30 cellular contexts compared by ENCODE assay signal in the genomic region with DNA sequence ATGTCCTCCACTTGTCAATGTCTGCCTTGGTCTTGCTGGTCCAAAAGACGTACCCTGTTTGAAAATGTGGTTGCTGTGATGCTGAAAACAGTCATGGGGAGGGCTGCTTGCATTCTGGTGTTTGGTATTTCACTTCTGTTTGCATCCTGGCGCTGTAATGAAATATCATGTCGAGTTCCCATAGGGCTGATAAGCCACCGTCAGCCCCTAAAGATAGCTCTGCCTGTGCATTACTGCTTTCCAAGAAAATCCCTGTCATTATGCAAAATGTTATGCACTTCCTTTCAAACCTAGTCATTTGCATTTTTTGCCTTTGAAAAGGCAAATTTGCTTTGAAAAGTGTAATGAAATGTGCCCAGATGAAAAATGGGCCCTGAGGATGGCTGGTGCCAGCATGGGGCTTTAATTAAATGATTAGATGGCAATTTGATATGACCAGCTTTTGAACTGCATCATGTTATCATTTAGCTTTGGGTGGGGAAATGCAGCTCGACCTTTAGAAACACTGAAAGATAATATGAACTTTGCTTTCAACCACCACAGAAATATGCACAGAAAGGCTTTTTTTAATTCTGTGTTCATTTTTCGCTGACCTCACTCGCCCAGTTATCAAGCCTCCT.
"Had no signal": no experiment of that assay in that cellular context is flagged by ENCODE, and none has a peak within 500 bp of the region (broad histone marks: within the 10 kb centered on the region; RNA-seq: fewer than 3 reads in every experiment).

No MANE protein-coding gene starts in this region.

- H3K27ac ChIP-seq: lower lobe of right lung, pancreas, prostate gland, sigmoid colon, thoracic aorta, uterus, VCaP had no signal

- H3K27me3 Mint-ChIP-seq: activated naive CD4-positive, alpha-beta T cell treated with anti-CD3 and anti-CD28 coated beads, Interleukin-2, amount 10 ng/mL, durations not matched to agents 7 days and 5 days had no signal

- H3K4me1 ChIP-seq: lower lobe of right lung, pancreas, prostate gland, uterus had no signal

- H3K4me3 Mint-ChIP-seq: activated naive CD4-positive, alpha-beta T cell treated with anti-CD3 and anti-CD28 coated beads, Interleukin-2, amount 10 ng/mL, durations not matched to agents 7 days and 5 days; immature natural killer cell; nephron; stimulated activated effector memory CD8-positive, alpha-beta T cell treated with anti-CD3 and anti-CD28 coated beads, Interleukin-12 subunit alpha, Interleukin-12 subunit beta, amount 100 ng/mL, for 72 hours; stimulated activated naive CD8-positive, alpha-beta T cell treated with anti-CD3 and anti-CD28 coated beads, Interleukin-15, Interleukin-2, amounts not matched to agents 100 ng/mL and 50 ng/mL, for 24 hours had no signal

- H3K27me3 ChIP-seq: pancreas, sigmoid colon, uterus had no signal

- H3K36me3 ChIP-seq: lower lobe of right lung, pancreas, prostate gland, sigmoid colon, thoracic aorta, uterus had no signal

- H3K4me1 Mint-ChIP-seq: activated naive CD4-positive, alpha-beta T cell treated with anti-CD3 and anti-CD28 coated beads, Interleukin-2, amount 10 ng/mL, durations not matched to agents 7 days and 5 days; immature natural killer cell; stimulated activated effector memory CD8-positive, alpha-beta T cell treated with anti-CD3 and anti-CD28 coated beads, Interleukin-12 subunit alpha, Interleukin-12 subunit beta, amount 100 ng/mL, for 72 hours had no signal

- FAIRE-seq: kidney, pancreas, small intestine, TTC549 had no signal

- H3K9me3 ChIP-seq: lower lobe of right lung, mucosa of descending colon, pancreas, prostate gland, sigmoid colon, thoracic aorta, uterus had no signal

- DNase-seq: activated CD4-positive, alpha-beta T cell treated with anti-CD3 and anti-CD28 coated beads for 4 hours; activated CD4-positive, alpha-beta T cell treated with anti-CD3 and anti-CD28 coated beads, Interleukin-2, amount 50 U/mL, for 4 hours; activated effector memory CD4-positive, alpha-beta T cell treated with Interleukin-2 at 50 U/mL for 16 hours; activated naive CD4-positive, alpha-beta T cell treated with anti-CD3 and anti-CD28 coated beads, Interleukin-2, amount 10 ng/mL, durations not matched to agents 7 days and 5 days; amniotic stem cell; central memory CD4-positive, alpha-beta T cell; foreskin fibroblast; head of caudate nucleus; hypothalamus; immature natural killer cell; kidney; lower lobe of right lung; mesenchymal stem cell; mucosa of descending colon; nucleus accumbens; pancreas; retina; sigmoid colon; stimulated activated CD4-positive, alpha-beta T cell treated with anti-CD3 and anti-CD28 coated beads, Interleukin-4, amount 100 ng/mL, for 24 hours; trophoblast cell; uterus had no signal

- ATAC-seq: esophagus mucosa, lower lobe of right lung, mucosa of descending colon had no signal

- H3K27ac Mint-ChIP-seq: activated naive CD4-positive, alpha-beta T cell treated with anti-CD3 and anti-CD28 coated beads, Interleukin-2, amount 10 ng/mL, durations not matched to agents 7 days and 5 days; immature natural killer cell; stimulated activated effector memory CD8-positive, alpha-beta T cell treated with anti-CD3 and anti-CD28 coated beads, Interleukin-12 subunit alpha, Interleukin-12 subunit beta, amount 100 ng/mL, for 72 hours; stimulated activated naive CD8-positive, alpha-beta T cell treated with anti-CD3 and anti-CD28 coated beads, Interleukin-15, Interleukin-2, amounts not matched to agents 100 ng/mL and 50 ng/mL, for 24 hours had no signal

- H3K36me3 Mint-ChIP-seq: activated naive CD4-positive, alpha-beta T cell treated with anti-CD3 and anti-CD28 coated beads, Interleukin-2, amount 10 ng/mL, durations not matched to agents 7 days and 5 days; immature natural killer cell; stimulated activated effector memory CD8-positive, alpha-beta T cell treated with anti-CD3 and anti-CD28 coated beads, Interleukin-12 subunit alpha, Interleukin-12 subunit beta, amount 100 ng/mL, for 72 hours had no signal

- H3K4me3 ChIP-seq: lower lobe of right lung, mucosa of descending colon, pancreas, prostate gland, sigmoid colon, thoracic aorta, uterus had no signal

- H3K9me3 Mint-ChIP-seq: activated naive CD4-positive, alpha-beta T cell treated with anti-CD3 and anti-CD28 coated beads, Interleukin-2, amount 10 ng/mL, durations not matched to agents 7 days and 5 days; immature natural killer cell; nephron; stimulated activated effector memory CD8-positive, alpha-beta T cell treated with anti-CD3 and anti-CD28 coated beads, Interleukin-12 subunit alpha, Interleukin-12 subunit beta, amount 100 ng/mL, for 72 hours; stimulated activated naive CD8-positive, alpha-beta T cell treated with anti-CD3 and anti-CD28 coated beads, Interleukin-15, Interleukin-2, amounts not matched to agents 100 ng/mL and 50 ng/mL, for 24 hours had no signal
